Comparison of ENCODE assay signal across 8 cellular contexts in genomic region chr7:38908759-38909335, GRCh38. TPM values are rescaled to one million over a fixed set of nuclear protein-coding genes. Genes with fewer than 3 reads are reported as not detected.
A peak's percentile ranks its signal among the peaks of the same experiment; 100 is the strongest.
DNase-seq lines count a peak whose midpoint lies in the region; ATAC-seq and TF ChIP-seq lines count a peak whose summit lies in the region.

Gene VPS41 (minus strand): TSS chr7:38909191. CDS start chr7:38909174, 17 bp downstream.

- H3K27me3 ChIP-seq in OCI-LY3 (ENCODE audit: low read depth, low read length) (no peaks in the 10 kb centered on the region), mucosa of stomach (ENCODE audit: control insufficient read depth, insufficient read depth, low read length) (no peaks in the 10 kb centered on the region)

- peaks cover 43% of the 10 kb centered on the region for H3K79me2 ChIP-seq in OCI-LY3 (ENCODE audit: low read length)

- H3K4me1 ChIP-seq in OCI-LY3 (ENCODE audit: low read length) (peaks cover 43% of the 10 kb centered on the region), mucosa of stomach (ENCODE audit: control insufficient read depth, insufficient read depth, low read length) (no peaks in the 10 kb centered on the region)

- H2AFZ ChIP-seq in OCI-LY3 (ENCODE audit: low read depth, low read length): peak within 1 kb of the TSS; percentile 59; the same call in 1 of the 2 replicates

- H3K9me3 ChIP-seq in OCI-LY3 (ENCODE audit: insufficient read depth, low read length) (no peaks in the 10 kb centered on the region), mucosa of stomach (ENCODE audit: control insufficient read depth, low read length) (no peaks in the 10 kb centered on the region)

- no peak for TF ChIP-seq CTCF in OCI-LY3 (IDR thresholded peaks at IDR 0.05; ENCODE audit: low read depth, low read length)

- H3K27ac ChIP-seq in OCI-LY3 (ENCODE audit: low read length): peak within 1 kb of the TSS; percentile 11

- DNase-seq in D341Med (ENCODE audit: low spot score) (peak; percentile 87), HT1080 (ENCODE audit: low read depth) (peak; percentile 71), activated T-cell treated with anti-CD3 and anti-CD28 coated beads for 4 hours (peak; percentile 65), erythroblast (lab: John Stamatoyannopoulos, UW) (peak; percentile 83 to 87)
- DNase-seq in stimulated activated CD8-positive, alpha-beta memory T cell treated with anti-CD3 and anti-CD28 coated beads, Interleukin-4, amount 100 ng/mL, for 48 hours: peak; percentile 80

- H3K9ac ChIP-seq in OCI-LY3 (ENCODE audit: low read length) (peak within 1 kb of the TSS; percentile 57), mucosa of stomach (ENCODE audit: low read length) (peak within 1 kb of the TSS; percentile 72)

- TF ChIP-seq POLR2A in erythroblast (IDR thresholded peaks at IDR 0.05; ENCODE audit: low read length): peak; percentile 67

- peak; percentile 99 for ATAC-seq in GM21367 (IDR thresholded peaks at IDR 0.05; ENCODE audit: unreplicated experiment)

- H3K4me2 ChIP-seq in OCI-LY3 (ENCODE audit: low read length): peak within 1 kb of the TSS; percentile 77

- H3K36me3 ChIP-seq in OCI-LY3 (replicated peaks; ENCODE audit: low read depth, low read length): peaks cover 11% of the 10 kb centered on the region
- H3K36me3 ChIP-seq in mucosa of stomach (ENCODE audit: control insufficient read depth, insufficient read depth, low read length): no peaks in the 10 kb centered on the region

- no peaks in the 10 kb centered on the region for H4K20me1 ChIP-seq in OCI-LY3 (ENCODE audit: insufficient read depth, low read length)

- H3K4me3 ChIP-seq in OCI-LY3 (ENCODE audit: low read length) (peak within 1 kb of the TSS; percentile 76), mucosa of stomach (ENCODE audit: low read length) (peak within 1 kb of the TSS; percentile 72)

RNA-seq across cellular contexts. Expression of gene VPS41, which starts in this region (rescaled TPM):
- 13.7 and 19.9 TPM in 2 replicates for total RNA-seq in HT1080 (2014; rRNA removed; shearing (Covaris generic))
- polyA plus RNA-seq in HT1080 (2015; cell fraction: cytosol; rRNA removed): 18.2 and 20.2 TPM in 2 replicates
- polyA plus RNA-seq in HT1080 (2015; cell fraction: nucleus; rRNA removed): 70.0 and 73.9 TPM in 2 replicates

Comparison
In these comparisons a context has a peak if more than half of its experiments do, and no peak if none do; other contexts are left out.
1. Peak in every context shown above with its lines: DNase-seq, ATAC-seq, H3K4me3 ChIP-seq and H3K27ac ChIP-seq.